18 cellular contexts compared by ENCODE assay signal in the genomic region with DNA sequence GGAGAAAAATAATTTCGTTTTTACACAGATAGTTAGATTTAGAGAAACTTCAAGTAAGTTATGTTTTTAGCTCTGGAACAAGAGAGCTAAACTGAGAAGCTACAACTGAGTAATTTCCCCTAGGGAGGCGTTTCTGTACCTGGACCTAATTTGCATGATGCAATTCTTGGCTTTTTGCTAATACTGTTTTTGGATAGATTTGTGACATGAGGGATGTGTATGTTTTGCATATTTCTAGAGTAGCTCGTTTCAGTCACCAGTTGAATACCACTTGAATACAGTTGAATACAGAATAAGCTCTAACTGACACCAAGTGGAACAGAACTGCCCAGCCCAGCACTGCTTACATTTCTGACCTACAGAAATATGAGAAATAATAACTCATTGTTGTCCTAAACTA.
DNase-seq lines count a peak whose midpoint lies in the region; ATAC-seq and TF ChIP-seq lines count a peak whose summit lies in the region.
"Had no signal": no experiment of that assay in that cellular context is flagged by ENCODE, and none has a peak within 500 bp of the region (broad histone marks: within the 10 kb centered on the region; RNA-seq: fewer than 3 reads in every experiment).

No MANE protein-coding gene starts in this region.

- peak overlapping the region; percentile 14 for H2AFZ ChIP-seq in SU-DHL-6 (ENCODE audit: low read depth, low read length, severe bottlenecking)

- no peaks in the 10 kb centered on the region for H3K36me3 ChIP-seq in SU-DHL-6 (ENCODE audit: low read length)
- H3K36me3 ChIP-seq: BLaER1 had no signal

- H3K4me2 ChIP-seq in SU-DHL-6 (ENCODE audit: low read depth, low read length, poor library complexity, severe bottlenecking) = no peak overlapping the region
- H3K4me2 ChIP-seq: BLaER1, KMS-11 had no signal

- DNase-seq in NAMALWA (ENCODE audit: low spot score) (peak; percentile 10), GM19240 (ENCODE audit: insufficient read length, low spot score) (no peak)
- DNase-seq: 8988T; CD4-positive, alpha-beta memory T cell; DMS153; DMS79; GDM1; GOT3; H7 had no signal

- ATAC-seq in GM18861 (IDR thresholded peaks at IDR 0.05; ENCODE audit: unreplicated experiment) = peak; percentile 67
- peak; percentile 93 for ATAC-seq in HG02610 (IDR thresholded peaks at IDR 0.05; ENCODE audit: unreplicated experiment)
- no peak for ATAC-seq in HG02938 (IDR thresholded peaks at IDR 0.05; ENCODE audit: unreplicated experiment)
- no peak for ATAC-seq in HG03135 (IDR thresholded peaks at IDR 0.05; ENCODE audit: unreplicated experiment)
- ATAC-seq: HCT116 had no signal

- H3K4me3 ChIP-seq in SU-DHL-6 (ENCODE audit: insufficient read depth, low read length, poor library complexity, severe bottlenecking) = no peak overlapping the region
- H3K4me3 ChIP-seq: BLaER1 had no signal

- H3K9ac ChIP-seq in SU-DHL-6 (ENCODE audit: low read length) = no peak overlapping the region
- H3K9ac ChIP-seq: BLaER1, KMS-11 had no signal

- no peaks in the 10 kb centered on the region for H3F3A ChIP-seq in SU-DHL-6 (ENCODE audit: insufficient read depth)

- no peaks in the 10 kb centered on the region for H4K20me1 ChIP-seq in SU-DHL-6 (ENCODE audit: low read depth, low read length)
- H4K20me1 ChIP-seq: BLaER1 had no signal

- TF ChIP-seq CTCF in SU-DHL-6 (IDR thresholded peaks at IDR 0.05; ENCODE audit: insufficient read depth, low read length, poor library complexity, severe bottlenecking) = no peak

- no peaks in the 10 kb centered on the region for H3K9me2 ChIP-seq in SU-DHL-6 (replicated peaks; ENCODE audit: insufficient read depth, low read length)

- H3K27ac ChIP-seq in SU-DHL-6 (ENCODE audit: low read depth, low read length) = no peak overlapping the region
- H3K27ac ChIP-seq: BLaER1, HL-60, KMS-11 had no signal

- H3K79me2 ChIP-seq in SU-DHL-6 (ENCODE audit: insufficient read depth, low read length) = no peaks in the 10 kb centered on the region

- H3K27me3 ChIP-seq in SU-DHL-6 (ENCODE audit: low read length) = no peaks in the 10 kb centered on the region
- H3K27me3 ChIP-seq: BLaER1 had no signal

- H3K9me3 ChIP-seq in SU-DHL-6 (ENCODE audit: insufficient read depth, low read length) = no peaks in the 10 kb centered on the region
- H3K9me3 ChIP-seq: BLaER1 had no signal

Comparison
In these comparisons a context has a peak if more than half of its experiments do, and no peak if none do; other contexts are left out.
1. ATAC-seq: peak in GM18861 (single experiment) and HG02610 (single experiment); none in HG02938 (single experiment) and HG03135 (single experiment).